1 cellular context compared by ENCODE assay signal in the genomic region with DNA sequence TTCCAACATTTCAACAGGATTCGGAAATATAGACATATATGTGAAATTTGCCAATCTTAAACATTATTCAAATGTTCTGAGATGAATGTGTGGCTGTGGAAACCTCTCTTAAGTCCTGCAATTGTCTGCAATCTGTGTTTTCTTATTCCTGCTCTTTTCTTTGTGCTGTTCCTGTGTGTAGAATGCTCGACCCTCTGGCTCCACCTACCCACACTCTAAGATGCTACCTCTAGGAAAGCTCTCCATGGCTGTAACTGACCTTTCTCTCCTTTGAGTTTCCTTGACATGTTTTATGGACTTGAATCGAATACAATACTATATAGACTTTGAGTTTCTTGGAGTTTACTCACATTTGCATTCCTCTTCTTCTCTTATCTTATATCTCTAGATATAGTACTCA.
TF ChIP-seq lines count a peak whose summit lies in the region.

No MANE protein-coding gene starts in this region.

TF ChIP-seq in HepG2, 621 proteins besides CTCF, POLR2A, EP300 and RAD21 (continued from another document):
- TF ChIP-seq, protein P1, sequence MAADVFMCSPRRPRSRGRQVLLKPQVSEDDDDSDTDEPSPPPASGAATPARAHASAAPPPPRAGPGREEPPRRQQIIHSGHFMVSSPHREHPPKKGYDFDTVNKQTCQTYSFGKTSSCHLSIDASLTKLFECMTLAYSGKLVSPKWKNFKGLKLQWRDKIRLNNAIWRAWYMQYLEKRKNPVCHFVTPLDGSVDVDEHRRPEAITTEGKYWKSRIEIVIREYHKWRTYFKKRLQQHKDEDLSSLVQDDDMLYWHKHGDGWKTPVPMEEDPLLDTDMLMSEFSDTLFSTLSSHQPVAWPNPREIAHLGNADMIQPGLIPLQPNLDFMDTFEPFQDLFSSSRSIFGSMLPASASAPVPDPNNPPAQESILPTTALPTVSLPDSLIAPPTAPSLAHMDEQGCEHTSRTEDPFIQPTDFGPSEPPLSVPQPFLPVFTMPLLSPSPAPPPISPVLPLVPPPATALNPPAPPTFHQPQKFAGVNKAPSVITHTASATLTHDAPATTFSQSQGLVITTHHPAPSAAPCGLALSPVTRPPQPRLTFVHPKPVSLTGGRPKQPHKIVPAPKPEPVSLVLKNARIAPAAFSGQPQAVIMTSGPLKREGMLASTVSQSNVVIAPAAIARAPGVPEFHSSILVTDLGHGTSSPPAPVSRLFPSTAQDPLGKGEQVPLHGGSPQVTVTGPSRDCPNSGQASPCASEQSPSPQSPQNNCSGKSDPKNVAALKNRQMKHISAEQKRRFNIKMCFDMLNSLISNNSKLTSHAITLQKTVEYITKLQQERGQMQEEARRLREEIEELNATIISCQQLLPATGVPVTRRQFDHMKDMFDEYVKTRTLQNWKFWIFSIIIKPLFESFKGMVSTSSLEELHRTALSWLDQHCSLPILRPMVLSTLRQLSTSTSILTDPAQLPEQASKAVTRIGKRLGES (CRISPR knock-in tag; IDR thresholded peaks at IDR 0.05; ENCODE audit: borderline replicate concordance) = no peak
